1 cellular context compared by ENCODE assay signal in the genomic region with DNA sequence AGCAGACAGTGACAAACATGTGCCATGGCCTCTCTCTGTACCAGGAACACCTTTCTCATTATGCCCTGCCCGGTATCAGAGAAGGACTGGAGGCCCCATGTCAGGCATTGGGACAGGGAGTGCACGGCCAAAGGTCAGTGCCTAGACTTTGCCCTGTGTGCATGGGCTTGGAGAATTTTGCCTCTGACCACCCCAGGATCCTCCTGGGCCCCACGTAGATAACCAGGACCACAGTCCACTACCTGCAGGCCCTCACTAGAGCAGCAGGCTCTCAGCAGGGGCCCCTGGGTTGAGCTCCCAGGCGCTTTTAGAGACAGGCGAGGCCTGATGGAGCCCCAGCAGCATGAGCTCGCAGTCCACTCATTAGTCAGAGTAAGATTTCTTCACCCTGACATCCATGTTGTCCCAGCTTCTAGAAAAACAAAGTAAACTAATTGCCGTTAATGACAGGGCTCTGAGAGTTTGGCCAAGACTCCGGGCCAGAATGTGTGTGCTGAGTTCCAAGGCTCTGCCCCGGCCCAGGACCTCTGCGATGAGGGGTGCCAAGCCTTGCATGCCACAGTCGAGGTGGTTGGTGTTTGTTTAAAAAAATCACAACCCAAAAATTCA.
TF ChIP-seq lines count a peak whose summit lies in the region.

No MANE protein-coding gene starts in this region.

TF ChIP-seq in GM23338, 12 proteins besides CTCF, POLR2A, EP300 and RAD21:
- TF ChIP-seq, protein P1, sequence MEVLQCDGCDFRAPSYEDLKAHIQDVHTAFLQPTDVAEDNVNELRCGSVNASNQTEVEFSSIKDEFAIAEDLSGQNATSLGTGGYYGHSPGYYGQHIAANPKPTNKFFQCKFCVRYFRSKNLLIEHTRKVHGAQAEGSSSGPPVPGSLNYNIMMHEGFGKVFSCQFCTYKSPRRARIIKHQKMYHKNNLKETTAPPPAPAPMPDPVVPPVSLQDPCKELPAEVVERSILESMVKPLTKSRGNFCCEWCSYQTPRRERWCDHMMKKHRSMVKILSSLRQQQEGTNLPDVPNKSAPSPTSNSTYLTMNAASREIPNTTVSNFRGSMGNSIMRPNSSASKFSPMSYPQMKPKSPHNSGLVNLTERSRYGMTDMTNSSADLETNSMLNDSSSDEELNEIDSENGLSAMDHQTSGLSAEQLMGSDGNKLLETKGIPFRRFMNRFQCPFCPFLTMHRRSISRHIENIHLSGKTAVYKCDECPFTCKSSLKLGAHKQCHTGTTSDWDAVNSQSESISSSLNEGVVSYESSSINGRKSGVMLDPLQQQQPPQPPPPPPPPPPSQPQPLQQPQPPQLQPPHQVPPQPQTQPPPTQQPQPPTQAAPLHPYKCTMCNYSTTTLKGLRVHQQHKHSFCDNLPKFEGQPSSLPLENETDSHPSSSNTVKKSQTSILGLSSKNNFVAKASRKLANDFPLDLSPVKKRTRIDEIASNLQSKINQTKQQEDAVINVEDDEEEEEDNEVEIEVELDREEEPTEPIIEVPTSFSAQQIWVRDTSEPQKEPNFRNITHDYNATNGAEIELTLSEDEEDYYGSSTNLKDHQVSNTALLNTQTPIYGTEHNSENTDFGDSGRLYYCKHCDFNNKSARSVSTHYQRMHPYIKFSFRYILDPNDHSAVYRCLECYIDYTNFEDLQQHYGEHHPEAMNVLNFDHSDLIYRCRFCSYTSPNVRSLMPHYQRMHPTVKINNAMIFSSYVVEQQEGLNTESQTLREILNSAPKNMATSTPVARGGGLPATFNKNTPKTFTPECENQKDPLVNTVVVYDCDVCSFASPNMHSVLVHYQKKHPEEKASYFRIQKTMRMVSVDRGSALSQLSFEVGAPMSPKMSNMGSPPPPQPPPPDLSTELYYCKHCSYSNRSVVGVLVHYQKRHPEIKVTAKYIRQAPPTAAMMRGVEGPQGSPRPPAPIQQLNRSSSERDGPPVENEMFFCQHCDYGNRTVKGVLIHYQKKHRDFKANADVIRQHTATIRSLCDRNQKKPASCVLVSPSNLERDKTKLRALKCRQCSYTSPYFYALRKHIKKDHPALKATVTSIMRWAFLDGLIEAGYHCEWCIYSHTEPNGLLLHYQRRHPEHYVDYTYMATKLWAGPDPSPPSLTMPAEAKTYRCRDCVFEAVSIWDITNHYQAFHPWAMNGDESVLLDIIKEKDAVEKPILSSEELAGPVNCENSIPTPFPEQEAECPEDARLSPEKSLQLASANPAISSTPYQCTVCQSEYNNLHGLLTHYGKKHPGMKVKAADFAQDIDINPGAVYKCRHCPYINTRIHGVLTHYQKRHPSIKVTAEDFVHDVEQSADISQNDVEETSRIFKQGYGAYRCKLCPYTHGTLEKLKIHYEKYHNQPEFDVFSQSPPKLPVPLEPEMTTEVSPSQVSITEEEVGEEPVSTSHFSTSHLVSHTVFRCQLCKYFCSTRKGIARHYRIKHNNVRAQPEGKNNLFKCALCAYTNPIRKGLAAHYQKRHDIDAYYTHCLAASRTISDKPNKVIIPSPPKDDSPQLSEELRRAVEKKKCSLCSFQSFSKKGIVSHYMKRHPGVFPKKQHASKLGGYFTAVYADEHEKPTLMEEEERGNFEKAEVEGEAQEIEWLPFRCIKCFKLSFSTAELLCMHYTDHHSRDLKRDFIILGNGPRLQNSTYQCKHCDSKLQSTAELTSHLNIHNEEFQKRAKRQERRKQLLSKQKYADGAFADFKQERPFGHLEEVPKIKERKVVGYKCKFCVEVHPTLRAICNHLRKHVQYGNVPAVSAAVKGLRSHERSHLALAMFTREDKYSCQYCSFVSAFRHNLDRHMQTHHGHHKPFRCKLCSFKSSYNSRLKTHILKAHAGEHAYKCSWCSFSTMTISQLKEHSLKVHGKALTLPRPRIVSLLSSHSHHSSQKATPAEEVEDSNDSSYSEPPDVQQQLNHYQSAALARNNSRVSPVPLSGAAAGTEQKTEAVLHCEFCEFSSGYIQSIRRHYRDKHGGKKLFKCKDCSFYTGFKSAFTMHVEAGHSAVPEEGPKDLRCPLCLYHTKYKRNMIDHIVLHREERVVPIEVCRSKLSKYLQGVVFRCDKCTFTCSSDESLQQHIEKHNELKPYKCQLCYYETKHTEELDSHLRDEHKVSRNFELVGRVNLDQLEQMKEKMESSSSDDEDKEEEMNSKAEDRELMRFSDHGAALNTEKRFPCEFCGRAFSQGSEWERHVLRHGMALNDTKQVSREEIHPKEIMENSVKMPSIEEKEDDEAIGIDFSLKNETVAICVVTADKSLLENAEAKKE (CRISPR knock-in tag; IDR thresholded peaks at IDR 0.05): no peak
- TF ChIP-seq EZH2phosphoT487 (IDR thresholded peaks at IDR 0.05; ENCODE audit: unreplicated experiment): no peak
- TF ChIP-seq, protein P2, sequence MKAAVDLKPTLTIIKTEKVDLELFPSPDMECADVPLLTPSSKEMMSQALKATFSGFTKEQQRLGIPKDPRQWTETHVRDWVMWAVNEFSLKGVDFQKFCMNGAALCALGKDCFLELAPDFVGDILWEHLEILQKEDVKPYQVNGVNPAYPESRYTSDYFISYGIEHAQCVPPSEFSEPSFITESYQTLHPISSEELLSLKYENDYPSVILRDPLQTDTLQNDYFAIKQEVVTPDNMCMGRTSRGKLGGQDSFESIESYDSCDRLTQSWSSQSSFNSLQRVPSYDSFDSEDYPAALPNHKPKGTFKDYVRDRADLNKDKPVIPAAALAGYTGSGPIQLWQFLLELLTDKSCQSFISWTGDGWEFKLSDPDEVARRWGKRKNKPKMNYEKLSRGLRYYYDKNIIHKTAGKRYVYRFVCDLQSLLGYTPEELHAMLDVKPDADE (IDR thresholded peaks at IDR 0.05): no peak
- TF ChIP-seq STAT1 (IDR thresholded peaks at IDR 0.05; ENCODE audit: unreplicated experiment): no peak
- no peak for TF ChIP-seq NANOG (IDR thresholded peaks at IDR 0.05; ENCODE audit: borderline replicate concordance)
- no peak for TF ChIP-seq POLR2AphosphoS5 (IDR thresholded peaks at IDR 0.05; ENCODE audit: low read depth)
- no peak for TF ChIP-seq EZH2 (IDR thresholded peaks at IDR 0.05; ENCODE audit: low read depth, unreplicated experiment)
- TF ChIP-seq ZNF114 (CRISPR knock-in tag; IDR thresholded peaks at IDR 0.05): no peak
- TF ChIP-seq, protein P3, sequence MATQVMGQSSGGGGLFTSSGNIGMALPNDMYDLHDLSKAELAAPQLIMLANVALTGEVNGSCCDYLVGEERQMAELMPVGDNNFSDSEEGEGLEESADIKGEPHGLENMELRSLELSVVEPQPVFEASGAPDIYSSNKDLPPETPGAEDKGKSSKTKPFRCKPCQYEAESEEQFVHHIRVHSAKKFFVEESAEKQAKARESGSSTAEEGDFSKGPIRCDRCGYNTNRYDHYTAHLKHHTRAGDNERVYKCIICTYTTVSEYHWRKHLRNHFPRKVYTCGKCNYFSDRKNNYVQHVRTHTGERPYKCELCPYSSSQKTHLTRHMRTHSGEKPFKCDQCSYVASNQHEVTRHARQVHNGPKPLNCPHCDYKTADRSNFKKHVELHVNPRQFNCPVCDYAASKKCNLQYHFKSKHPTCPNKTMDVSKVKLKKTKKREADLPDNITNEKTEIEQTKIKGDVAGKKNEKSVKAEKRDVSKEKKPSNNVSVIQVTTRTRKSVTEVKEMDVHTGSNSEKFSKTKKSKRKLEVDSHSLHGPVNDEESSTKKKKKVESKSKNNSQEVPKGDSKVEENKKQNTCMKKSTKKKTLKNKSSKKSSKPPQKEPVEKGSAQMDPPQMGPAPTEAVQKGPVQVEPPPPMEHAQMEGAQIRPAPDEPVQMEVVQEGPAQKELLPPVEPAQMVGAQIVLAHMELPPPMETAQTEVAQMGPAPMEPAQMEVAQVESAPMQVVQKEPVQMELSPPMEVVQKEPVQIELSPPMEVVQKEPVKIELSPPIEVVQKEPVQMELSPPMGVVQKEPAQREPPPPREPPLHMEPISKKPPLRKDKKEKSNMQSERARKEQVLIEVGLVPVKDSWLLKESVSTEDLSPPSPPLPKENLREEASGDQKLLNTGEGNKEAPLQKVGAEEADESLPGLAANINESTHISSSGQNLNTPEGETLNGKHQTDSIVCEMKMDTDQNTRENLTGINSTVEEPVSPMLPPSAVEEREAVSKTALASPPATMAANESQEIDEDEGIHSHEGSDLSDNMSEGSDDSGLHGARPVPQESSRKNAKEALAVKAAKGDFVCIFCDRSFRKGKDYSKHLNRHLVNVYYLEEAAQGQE (IDR thresholded peaks at IDR 0.05; ENCODE audit: unreplicated experiment): no peak
- no peak for TF ChIP-seq ZNF331 (CRISPR knock-in tag; IDR thresholded peaks at IDR 0.05; ENCODE audit: low read depth)
